1 cellular context compared by ENCODE assay signal in the genomic region with DNA sequence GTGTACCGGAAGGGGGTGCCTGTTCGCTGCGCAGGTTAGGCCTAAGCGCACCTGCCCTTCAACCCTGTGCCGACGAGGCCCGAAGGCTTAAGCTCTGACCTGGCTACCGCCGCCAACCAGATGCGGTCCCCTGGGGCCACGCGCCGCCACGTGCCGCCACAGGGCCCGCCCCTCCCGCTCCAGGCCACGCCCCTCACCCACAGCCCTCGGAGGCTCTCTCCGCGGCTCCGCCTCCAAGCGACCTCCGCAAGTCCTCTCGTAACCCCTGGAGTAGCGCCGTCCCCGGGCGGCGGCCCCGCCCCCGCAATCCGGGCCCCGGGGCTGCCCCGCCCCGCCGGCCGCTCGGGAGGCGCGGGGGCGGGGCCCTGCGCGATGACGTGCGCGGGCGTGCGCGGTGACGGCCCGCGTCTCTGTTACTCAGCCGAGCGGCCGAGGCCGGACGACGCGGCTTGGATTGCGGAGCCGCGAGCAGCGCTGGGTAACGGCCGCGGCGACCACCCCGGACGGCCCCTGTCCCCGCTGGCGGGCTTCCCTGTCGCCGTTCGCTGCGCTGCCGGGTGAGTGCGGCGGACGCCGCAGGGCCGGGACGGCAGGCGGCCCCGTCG.
A peak's percentile ranks its signal among the peaks of the same experiment; 100 is the strongest.
TF ChIP-seq lines count a peak whose summit lies in the region.

A gene (plus strand): TSS at position 413 of the 605 bp plus-strand sequence. CDS start 94,984 bp downstream, outside the sequence.

TF ChIP-seq in HCT116, 20 proteins besides CTCF, POLR2A, EP300 and RAD21 (continued from another document):
- TF ChIP-seq, protein P1, sequence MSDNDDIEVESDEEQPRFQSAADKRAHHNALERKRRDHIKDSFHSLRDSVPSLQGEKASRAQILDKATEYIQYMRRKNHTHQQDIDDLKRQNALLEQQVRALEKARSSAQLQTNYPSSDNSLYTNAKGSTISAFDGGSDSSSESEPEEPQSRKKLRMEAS (IDR thresholded peaks at IDR 0.05) = peak; percentile 98
- TF ChIP-seq EZH2phosphoT487 (IDR thresholded peaks at IDR 0.05; ENCODE audit: borderline replicate concordance) (no peak), SP1 (IDR thresholded peaks at IDR 0.05; ENCODE audit: low read depth) (peak; percentile 43; the same call in 1 of the 2 replicates), FOSL1 (IDR thresholded peaks at IDR 0.05; ENCODE audit: low read depth) (no peak), ZNF274 (IDR thresholded peaks at IDR 0.05; ENCODE audit: low read depth, low read length) (no peak), JUND (IDR thresholded peaks at IDR 0.05) (no peak), ZFX (IDR thresholded peaks at IDR 0.05) (peak; percentile 40), CEBPB (IDR thresholded peaks at IDR 0.05; ENCODE audit: low read depth) (no peak), TCF7L2 (IDR thresholded peaks at IDR 0.05; ENCODE audit: borderline replicate concordance, extremely low read depth, insufficient read depth, insufficient read length) (no peak), CBX3 (IDR thresholded peaks at IDR 0.05; ENCODE audit: low read depth) (peak; percentile 79), POLR2AphosphoS5 (IDR thresholded peaks at IDR 0.05; ENCODE audit: low read depth, low read length) (peak; percentile 89), SIN3A (IDR thresholded peaks at IDR 0.05; ENCODE audit: low read depth) (no peak), YY1 (IDR thresholded peaks at IDR 0.05; ENCODE audit: extremely low read depth, insufficient replicate concordance, low read depth, low read length) (no peak), EZH2 (IDR thresholded peaks at IDR 0.05) (no peak), EGR1 (IDR thresholded peaks at IDR 0.05; ENCODE audit: low read depth) (peak; percentile 81)
- TF ChIP-seq, protein P2, sequence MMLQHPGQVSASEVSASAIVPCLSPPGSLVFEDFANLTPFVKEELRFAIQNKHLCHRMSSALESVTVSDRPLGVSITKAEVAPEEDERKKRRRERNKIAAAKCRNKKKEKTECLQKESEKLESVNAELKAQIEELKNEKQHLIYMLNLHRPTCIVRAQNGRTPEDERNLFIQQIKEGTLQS (IDR thresholded peaks at IDR 0.05) = no peak
TF ChIP-seq in HCT116: peak in this region for 6.
